ENCODE assay signal across 28 cellular contexts in the genomic region with DNA sequence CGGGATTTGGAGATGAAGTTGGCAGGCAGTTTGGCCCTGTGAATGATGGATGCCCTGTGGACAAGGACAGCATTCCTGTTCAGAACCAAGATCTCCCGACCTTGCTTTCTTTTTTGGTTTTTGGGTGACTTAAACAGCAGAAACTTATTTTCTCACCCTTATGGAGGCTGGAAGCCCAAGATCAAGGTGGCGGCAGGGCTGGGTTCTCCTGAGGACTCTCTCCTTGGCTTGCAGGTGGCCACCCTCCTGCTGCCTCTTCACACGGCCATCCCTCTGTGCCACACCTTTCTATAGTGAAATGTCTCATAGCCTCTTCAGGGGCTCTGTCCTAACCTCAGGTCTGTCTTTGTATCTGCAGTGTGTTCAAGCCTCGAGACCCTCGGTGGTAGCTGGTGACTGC. TPM values are rescaled to one million over a fixed set of nuclear protein-coding genes. Genes with fewer than 3 reads are reported as not detected.
"Had no signal": no experiment of that assay in that cellular context is flagged by ENCODE, and none has a peak within 500 bp of the region (broad histone marks: within the 10 kb centered on the region; RNA-seq: fewer than 3 reads in every experiment).

No MANE protein-coding gene starts in this region.

- ATAC-seq: esophagus mucosa; gastrocnemius medialis; heart right ventricle; left lung; left ventricle myocardium superior; lower lobe of right lung; naive thymus-derived CD4-positive, alpha-beta T cell had no signal

- H3K27ac ChIP-seq: coronary artery, dorsolateral prefrontal cortex, epithelial cell of prostate, esophagus squamous epithelium, gastrocnemius medialis, heart right ventricle, left lung, lower lobe of right lung had no signal

- DNase-seq: dermis blood vessel endothelial cell; dorsolateral prefrontal cortex; effector CD4-positive, alpha-beta T cell; effector memory CD4-positive, alpha-beta T cell; erythroblast; esophagus squamous epithelium; foreskin fibroblast; foreskin melanocyte; gastrocnemius medialis; glutamatergic neuron; head of caudate nucleus; heart right ventricle; hippocampal formation; kidney; kidney glomerular epithelial cell; left lung; left ventricle myocardium superior; lower lobe of right lung; mesenchymal stem cell; midbrain; naive thymus-derived CD4-positive, alpha-beta T cell had no signal

- H3K4me1 ChIP-seq: esophagus squamous epithelium, gastrocnemius medialis, heart right ventricle, left lung, lower lobe of right lung had no signal

- H3K27me3 Mint-ChIP-seq: naive thymus-derived CD4-positive, alpha-beta T cell had no signal

- H3K4me3 ChIP-seq: coronary artery, dorsolateral prefrontal cortex, esophagus squamous epithelium, gastrocnemius medialis, heart right ventricle, left lung, lower lobe of right lung had no signal

- H3K9me3 ChIP-seq: esophagus squamous epithelium, gastrocnemius medialis, left lung, lower lobe of right lung had no signal

RNA-seq across cellular contexts. Expression of gene ADGRE3, which starts 29.2 kb away (rescaled TPM):
- total RNA-seq: dermis blood vessel endothelial cell, gastrocnemius medialis, glomerular endothelial cell, left ventricle myocardium superior, lower leg skin, lung microvascular endothelial cell, mucosa of gallbladder had no signal
- polyA plus RNA-seq: naive thymus-derived CD4-positive, alpha-beta T cell had no signal
